ENCODE assay signal across 20 cellular contexts in genomic region chr2:38296381-38296780, GRCh38.
"Had no signal": no experiment of that assay in that cellular context is flagged by ENCODE, and none has a peak within 500 bp of the region (broad histone marks: within the 10 kb centered on the region; RNA-seq: fewer than 3 reads in every experiment).

No MANE protein-coding gene starts in this region.

- H3K4me3 ChIP-seq: right atrium auricular region, stomach, thyroid gland had no signal

- H3K9me3 Mint-ChIP-seq: activated CD4-positive, alpha-beta memory T cell treated with anti-CD3 and anti-CD28 coated beads, Interleukin-2, amount 10 ng/mL, durations not matched to agents 7 days and 5 days; activated CD4-positive, alpha-beta T cell treated with anti-CD3 and anti-CD28 coated beads, Interleukin-2, amount 10 ng/mL, durations not matched to agents 24 days and 14 days; activated T-cell treated with anti-CD3 and anti-CD28 coated beads, Interleukin-2, amount 50 U/mL, for 24 hours; activated T-helper 2 cell treated with anti-CD3 and anti-CD28 coated beads, Interferon-gamma antibody, Interleukin-2, Interleukin-4, amounts not matched to agents 10 μg/mL and 5 μg/mL and 100 μg/mL, durations not matched to agents 14 hours and 24 hours and 36 hours; memory B cell; natural killer cell treated with Interleukin-12 subunit alpha and Interleukin-12 subunit beta and Interleukin-15 and Interleukin-18, amount 100 ng/mL, for 72 hours; stimulated activated naive B cell treated with anti-CD40 and anti-IgM and Interleukin-4, amounts not matched to agents 10 μg/mL and 1 μg/mL and 100 μg/mL, for 72 hours had no signal

- FAIRE-seq: colon had no signal

- H3K27me3 ChIP-seq: right atrium auricular region, stomach, thyroid gland had no signal

- H3K4me1 ChIP-seq: right atrium auricular region had no signal

- DNase-seq: activated CD4-positive, alpha-beta memory T cell treated with anti-CD3 and anti-CD28 coated beads, Interleukin-2, amount 10 ng/mL, durations not matched to agents 7 days and 5 days; activated CD4-positive, alpha-beta T cell treated with anti-CD3 and anti-CD28 coated beads, Interleukin-2, amount 10 ng/mL, durations not matched to agents 24 days and 14 days; activated CD8-positive, alpha-beta memory T cell treated with anti-CD3 and anti-CD28 coated beads, Interleukin-2, amount 50 U/mL, for 48 hours; activated T-cell treated with anti-CD3 and anti-CD28 coated beads, Interleukin-2, amount 50 U/mL, for 24 hours; dermis blood vessel endothelial cell; effector CD4-positive, alpha-beta T cell; head of caudate nucleus; hippocampal formation; kidney; stimulated activated CD4-positive, alpha-beta T cell treated with anti-CD3 and anti-CD28 coated beads, Interleukin-15, amount 100 ng/mL, for 24 hours; stimulated activated CD4-positive, alpha-beta T cell treated with anti-CD3 and anti-CD28 coated beads, Interleukin-2, amount 100 ng/mL, for 24 hours; stimulated activated naive B cell treated with anti-CD40 and anti-IgM and Interleukin-4, amounts not matched to agents 10 μg/mL and 1 μg/mL and 100 μg/mL, for 72 hours; stomach; T-helper 1 cell; thyroid gland had no signal

- H3K9me3 ChIP-seq: right atrium auricular region, stomach, thyroid gland had no signal

- H3K27ac ChIP-seq: right atrium auricular region, stomach, thyroid gland had no signal

- ATAC-seq: natural killer cell treated with Interleukin-12 subunit alpha and Interleukin-12 subunit beta and Interleukin-15 and Interleukin-18, amount 100 ng/mL, for 72 hours; stimulated activated naive B cell treated with anti-CD40 and anti-IgM and Interleukin-4, amounts not matched to agents 10 μg/mL and 1 μg/mL and 100 μg/mL, for 72 hours had no signal

- H3K27ac Mint-ChIP-seq: activated CD4-positive, alpha-beta memory T cell treated with anti-CD3 and anti-CD28 coated beads, Interleukin-2, amount 10 ng/mL, durations not matched to agents 7 days and 5 days; activated CD4-positive, alpha-beta T cell treated with anti-CD3 and anti-CD28 coated beads, Interleukin-2, amount 10 ng/mL, durations not matched to agents 24 days and 14 days; activated T-cell treated with anti-CD3 and anti-CD28 coated beads, Interleukin-2, amount 50 U/mL, for 24 hours; activated T-helper 2 cell treated with anti-CD3 and anti-CD28 coated beads, Interferon-gamma antibody, Interleukin-2, Interleukin-4, amounts not matched to agents 10 μg/mL and 5 μg/mL and 100 μg/mL, durations not matched to agents 14 hours and 24 hours and 36 hours; memory B cell; natural killer cell treated with Interleukin-12 subunit alpha and Interleukin-12 subunit beta and Interleukin-15 and Interleukin-18, amount 100 ng/mL, for 72 hours; stimulated activated naive B cell treated with anti-CD40 and anti-IgM and Interleukin-4, amounts not matched to agents 10 μg/mL and 1 μg/mL and 100 μg/mL, for 72 hours had no signal
